In the genomic region with DNA sequence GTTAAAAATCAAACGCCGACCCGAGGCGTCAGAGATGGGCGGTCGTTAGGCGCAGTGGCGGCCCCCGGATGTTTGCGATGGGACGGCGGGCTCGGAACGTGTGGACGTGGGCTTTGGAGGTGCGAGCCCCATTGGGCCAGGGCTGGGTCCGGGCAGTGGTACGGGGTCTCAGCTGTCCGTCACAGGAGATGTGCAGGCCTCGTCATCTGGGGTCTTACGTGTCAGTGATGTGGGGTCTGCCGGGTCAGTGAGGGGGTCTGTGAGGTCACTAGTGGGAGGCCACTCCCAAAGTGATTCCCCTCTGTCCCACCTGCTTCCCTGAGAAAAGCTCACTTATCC, we compare ENCODE assay signal across 8 cellular contexts. TPM values are rescaled to one million over a fixed set of nuclear protein-coding genes. Genes with fewer than 3 reads are reported as not detected.
A peak's percentile ranks its signal among the peaks of the same experiment; 100 is the strongest.
DNase-seq lines count a peak whose midpoint lies in the region; TF ChIP-seq lines count a peak whose summit lies in the region.

No MANE protein-coding gene starts in this region.

- intact Hi-C loops in esophagus squamous epithelium (cut with DNase I), result no loop called here

- peak overlapping the region; percentile 8 for H3K9ac ChIP-seq in parathyroid adenoma

- CTCF ChIA-PET in RWPE1 (lab: Yijun Ruan, JAX), result interaction anchor here (0.6 kb wide), 1 partner anchor 22 kb away, joined by 3 read pairs; a partner anchor contains a TSS

- H3K79me2 ChIP-seq in parathyroid adenoma, result no peaks in the 10 kb centered on the region

- peaks cover 0 to 56% (median 34%) of the 10 kb centered on the region in 3 donors for H3K9me3 ChIP-seq in esophagus squamous epithelium
- H3K9me3 ChIP-seq in parathyroid adenoma (ENCODE audit: control insufficient read depth, low read length), result no peaks in the 10 kb centered on the region
- no peaks in the 10 kb centered on the region; the same call in 1 of the 2 replicates for H3K9me3 ChIP-seq in SJCRH30 (replicated peaks)

- DNase-seq in RWPE1 (ENCODE audit: low spot score), result no peak
- DNase-seq in esophagus squamous epithelium (lab: John Stamatoyannopoulos, UW), result no peak
- DNase-seq in SJCRH30, result no peak
- no peak for DNase-seq in superior temporal gyrus (ENCODE audit: extremely low spot score)
- no peak for DNase-seq in NCI-H524 (lab: John Stamatoyannopoulos, UW)
- no peak for DNase-seq in NCI-H146 (lab: John Stamatoyannopoulos, UW)

- peak overlapping the region; percentile 90 for H2AFZ ChIP-seq in parathyroid adenoma

- H3K4me3 ChIP-seq in GM08714 (ENCODE audit: low read length), result peak overlapping the region; percentile 66
- peak overlapping the region; percentile 31 to 78 (median 58) for H3K4me3 ChIP-seq in esophagus squamous epithelium
- peak overlapping the region; percentile 66 for H3K4me3 ChIP-seq in parathyroid adenoma (ENCODE audit: low read depth, low read length)
- no peak overlapping the region for H3K4me3 ChIP-seq in SJCRH30

- H3K27ac ChIP-seq in RWPE1, result peak overlapping the region; percentile 70
- H3K27ac ChIP-seq in esophagus squamous epithelium, result peak overlapping the region; percentile 71 to 88 (median 79)
- peak overlapping the region; percentile 74 for H3K27ac ChIP-seq in parathyroid adenoma
- no peak overlapping the region for H3K27ac ChIP-seq in SJCRH30

- no peaks in the 10 kb centered on the region for H3K36me3 ChIP-seq in esophagus squamous epithelium
- no peaks in the 10 kb centered on the region for H3K36me3 ChIP-seq in parathyroid adenoma (ENCODE audit: control insufficient read depth, insufficient read depth, low read length)
- H3K36me3 ChIP-seq in SJCRH30, result no peaks in the 10 kb centered on the region

- H3K27me3 ChIP-seq in esophagus squamous epithelium (peaks cover 0 to 25% (median 0%) of the 10 kb centered on the region in 4 donors), parathyroid adenoma (ENCODE audit: control insufficient read depth, insufficient read depth, low read length) (no peaks in the 10 kb centered on the region), SJCRH30 (no peaks in the 10 kb centered on the region)

- POLR2A ChIA-PET in RWPE1 (lab: Yijun Ruan, JAX; ENCODE audit: low non-redundant PET), result interaction anchor here (1.0 kb wide), 1 partner anchor 8 kb away, joined by 4 read pairs; no protein-coding TSS in a partner anchor

- peaks cover 0 to 22% (median 6%) of the 10 kb centered on the region in 3 donors for H3K4me1 ChIP-seq in esophagus squamous epithelium
- no peaks in the 10 kb centered on the region for H3K4me1 ChIP-seq in parathyroid adenoma
- H3K4me1 ChIP-seq in SJCRH30, result no peaks in the 10 kb centered on the region

- peak overlapping the region; percentile 82 for H3K4me2 ChIP-seq in parathyroid adenoma (ENCODE audit: low read length)

- TF ChIP-seq CTCF in RWPE1 (conservative IDR thresholded peaks at IDR 0.05; ENCODE audit: low read depth) (no peak), esophagus squamous epithelium (IDR thresholded peaks at IDR 0.05) (no peak), parathyroid adenoma (IDR thresholded peaks at IDR 0.05) (no peak)

- TF ChIP-seq POLR2A in esophagus squamous epithelium (IDR thresholded peaks at IDR 0.05), result peak in 1 of 4 donors; percentile 21

- 0 to 1% methylated on average over 8 to 16 of the region's 22 CpGs for WGBS in esophagus squamous epithelium, 2 donors

RNA-seq across cellular contexts. Expression of a gene that starts 21.6 kb away (rescaled TPM):
- total RNA-seq in esophagus squamous epithelium, result 10 to 100 TPM; 19.0 to 37.9 (median 35.8) TPM
- total RNA-seq in SJCRH30 (2014; rRNA removed; shearing (Covaris generic)), result 8.2 and 8.5 TPM in 2 replicates

RNA-seq across cellular contexts. Expression of a gene that starts 47.1 kb away (rescaled TPM):
- 10 to 100 TPM in 1 of 4 donors, 1 to 10 TPM in 3; 3.2 to 10.1 (median 5.1) TPM for total RNA-seq in esophagus squamous epithelium
- 5.7 and 7.6 TPM in 2 replicates for total RNA-seq in SJCRH30 (2014; rRNA removed; shearing (Covaris generic))
